In genomic region chr4:174365018-174365587, GRCh38 we compare ENCODE assay signal across 8 cellular contexts.
DNase-seq lines count a peak whose midpoint lies in the region; ATAC-seq, FAIRE-seq and TF ChIP-seq lines count a peak whose summit lies in the region.

No MANE protein-coding gene starts in this region.

- DNase-seq in NCI-H446 (lab: John Stamatoyannopoulos, UW) (peak; percentile 2 to 32), NCI-H446 treated with DMSO at 0.1 percent for 48 hours (lab: John Stamatoyannopoulos, UW) (no peak), keratinocyte (ENCODE audit: low read depth, low spot score) (no peak), ecto neural progenitor cell (ENCODE audit: low spot score) (no peak)
- DNase-seq in effector CD8-positive, alpha-beta T cell (lab: John Stamatoyannopoulos, UW) = no peak
- DNase-seq in stimulated activated naive B cell treated with anti-CD40 and anti-IgM and Interleukin-4, amounts not matched to agents 10 μg/mL and 1 μg/mL and 100 μg/mL, for 72 hours = no peak

- dilution Hi-C loops in keratinocyte (cut with MboI; ENCODE audit: extremely low pct_ligation_motif_present, low sequenced_read_pairs) = loop anchor here (25.0 kb wide), 1 partner anchor 247 kb away; no protein-coding TSS in a partner anchor

- H3K4me2 ChIP-seq in keratinocyte (ENCODE audit: control insufficient read depth, extremely low read depth, insufficient read depth, low read depth, low read length) = no peak overlapping the region

- no peaks in the 10 kb centered on the region for H3K9me1 ChIP-seq in keratinocyte (ENCODE audit: control insufficient read depth, extremely low read depth, insufficient read depth, low read length)

- H3K27ac ChIP-seq in VCaP (no peak overlapping the region), keratinocyte (ENCODE audit: control insufficient read depth, insufficient read depth, low read length) (no peak overlapping the region)

- TF ChIP-seq EP300 in Ishikawa (IDR thresholded peaks at IDR 0.05; ENCODE audit: borderline replicate concordance) = no peak

- H3K4me3 ChIP-seq in keratinocyte (ENCODE audit: control insufficient read depth in 2 of 3, extremely low read depth in 1 of 3, insufficient read depth in 2 of 3, low read depth in 1 of 3, low read length in 3 of 3) = no peak overlapping the region

- H3K4me1 Mint-ChIP-seq in stimulated activated naive B cell treated with anti-CD40 and anti-IgM and Interleukin-4, amounts not matched to agents 10 μg/mL and 1 μg/mL and 100 μg/mL, for 72 hours = no peaks in the 10 kb centered on the region

- peaks cover 4% of the 10 kb centered on the region in 2 donors for H3K9me3 Mint-ChIP-seq in stimulated activated naive B cell treated with anti-CD40 and anti-IgM and Interleukin-4, amounts not matched to agents 10 μg/mL and 1 μg/mL and 100 μg/mL, for 72 hours

- peak; percentile 69 for TF ChIP-seq RAD21 in Ishikawa (IDR thresholded peaks at IDR 0.05; ENCODE audit: low read depth)

- no peak for ATAC-seq in stimulated activated naive B cell treated with anti-CD40 and anti-IgM and Interleukin-4, amounts not matched to agents 10 μg/mL and 1 μg/mL and 100 μg/mL, for 72 hours (replicated peaks)

- H4K20me1 ChIP-seq in keratinocyte (ENCODE audit: control insufficient read depth, extremely low read depth, insufficient read depth, low read length) = no peaks in the 10 kb centered on the region

- H3K4me3 Mint-ChIP-seq in stimulated activated naive B cell treated with anti-CD40 and anti-IgM and Interleukin-4, amounts not matched to agents 10 μg/mL and 1 μg/mL and 100 μg/mL, for 72 hours = no peak overlapping the region

- H2AFZ ChIP-seq in keratinocyte (ENCODE audit: control insufficient read depth, low read length) = no peak overlapping the region

- no peak overlapping the region for H3K9ac ChIP-seq in keratinocyte (ENCODE audit: control insufficient read depth, extremely low read depth, insufficient read depth, low read length)

- no peaks in the 10 kb centered on the region for H3K9me3 ChIP-seq in keratinocyte (ENCODE audit: control insufficient read depth, low read depth, low read length)

- H3K36me3 Mint-ChIP-seq in stimulated activated naive B cell treated with anti-CD40 and anti-IgM and Interleukin-4, amounts not matched to agents 10 μg/mL and 1 μg/mL and 100 μg/mL, for 72 hours = no peaks in the 10 kb centered on the region

- no peaks in the 10 kb centered on the region for H3K4me1 ChIP-seq in keratinocyte (ENCODE audit: control insufficient read depth, extremely low read depth, insufficient read depth, low read length)

- peak; percentile 9 for FAIRE-seq in keratinocyte (lab: Jason Lieb, UNC)

- peak; percentile 67 for TF ChIP-seq CTCF in VCaP (conservative IDR thresholded peaks at IDR 0.05)
- TF ChIP-seq CTCF in keratinocyte (optimal IDR thresholded peaks at IDR 0.05 in 1 of 3, IDR thresholded peaks at IDR 0.05 in 1 of 3, conservative IDR thresholded peaks at IDR 0.05 in 1 of 3; ENCODE audit: extremely low read depth in 1 of 3, insufficient read depth in 2 of 3, low read length in 3 of 3) = peak in 1 of 3 experiments; percentile 19

- H3K27me3 ChIP-seq in keratinocyte (ENCODE audit: control insufficient read depth, extremely low read depth, insufficient read depth, low read length) = no peaks in the 10 kb centered on the region

- H3K79me2 ChIP-seq in keratinocyte (ENCODE audit: control insufficient read depth, insufficient read depth, low read length) = no peaks in the 10 kb centered on the region

- H3K27ac Mint-ChIP-seq in stimulated activated naive B cell treated with anti-CD40 and anti-IgM and Interleukin-4, amounts not matched to agents 10 μg/mL and 1 μg/mL and 100 μg/mL, for 72 hours = no peak overlapping the region

- H3K36me3 ChIP-seq in keratinocyte (ENCODE audit: control insufficient read depth in 2 of 2, extremely low read depth in 1 of 2, insufficient read depth in 2 of 2, low read length in 2 of 2) = no peaks in the 10 kb centered on the region

- H3K27me3 Mint-ChIP-seq in stimulated activated naive B cell treated with anti-CD40 and anti-IgM and Interleukin-4, amounts not matched to agents 10 μg/mL and 1 μg/mL and 100 μg/mL, for 72 hours = no peaks in the 10 kb centered on the region

TF ChIP-seq in Ishikawa, 13 proteins besides CTCF, POLR2A, EP300 and RAD21:
- TF ChIP-seq EGR1 (IDR thresholded peaks at IDR 0.05) (no peak), CEBPB (IDR thresholded peaks at IDR 0.05) (no peak), NFIC (IDR thresholded peaks at IDR 0.05) (no peak), REST (IDR thresholded peaks at IDR 0.05; ENCODE audit: low read depth) (no peak), TEAD4 (IDR thresholded peaks at IDR 0.05) (no peak), MAX (IDR thresholded peaks at IDR 0.05) (no peak), ZBTB7A (IDR thresholded peaks at IDR 0.05; ENCODE audit: low read depth) (no peak), TCF12 (IDR thresholded peaks at IDR 0.05; ENCODE audit: low read depth) (no peak), TAF1 (IDR thresholded peaks at IDR 0.05; ENCODE audit: low read depth) (no peak)
- TF ChIP-seq, protein P1, sequence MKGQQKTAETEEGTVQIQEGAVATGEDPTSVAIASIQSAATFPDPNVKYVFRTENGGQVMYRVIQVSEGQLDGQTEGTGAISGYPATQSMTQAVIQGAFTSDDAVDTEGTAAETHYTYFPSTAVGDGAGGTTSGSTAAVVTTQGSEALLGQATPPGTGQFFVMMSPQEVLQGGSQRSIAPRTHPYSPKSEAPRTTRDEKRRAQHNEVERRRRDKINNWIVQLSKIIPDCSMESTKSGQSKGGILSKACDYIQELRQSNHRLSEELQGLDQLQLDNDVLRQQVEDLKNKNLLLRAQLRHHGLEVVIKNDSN (IDR thresholded peaks at IDR 0.05) = no peak

Comparison
In these comparisons a context has a peak if more than half of its experiments do, and no peak if none do; other contexts are left out.
1. DNase-seq: peak in NCI-H446 (2 of 2); none in NCI-H446 treated with DMSO at 0.1 percent for 48 hours (single experiment), keratinocyte (single experiment), ecto neural progenitor cell (single experiment), effector CD8-positive, alpha-beta T cell (single experiment) and stimulated activated naive B cell treated with anti-CD40 and anti-IgM and Interleukin-4, amounts not matched to agents 10 μg/mL and 1 μg/mL and 100 μg/mL, for 72 hours (single experiment).